In the genomic region with DNA sequence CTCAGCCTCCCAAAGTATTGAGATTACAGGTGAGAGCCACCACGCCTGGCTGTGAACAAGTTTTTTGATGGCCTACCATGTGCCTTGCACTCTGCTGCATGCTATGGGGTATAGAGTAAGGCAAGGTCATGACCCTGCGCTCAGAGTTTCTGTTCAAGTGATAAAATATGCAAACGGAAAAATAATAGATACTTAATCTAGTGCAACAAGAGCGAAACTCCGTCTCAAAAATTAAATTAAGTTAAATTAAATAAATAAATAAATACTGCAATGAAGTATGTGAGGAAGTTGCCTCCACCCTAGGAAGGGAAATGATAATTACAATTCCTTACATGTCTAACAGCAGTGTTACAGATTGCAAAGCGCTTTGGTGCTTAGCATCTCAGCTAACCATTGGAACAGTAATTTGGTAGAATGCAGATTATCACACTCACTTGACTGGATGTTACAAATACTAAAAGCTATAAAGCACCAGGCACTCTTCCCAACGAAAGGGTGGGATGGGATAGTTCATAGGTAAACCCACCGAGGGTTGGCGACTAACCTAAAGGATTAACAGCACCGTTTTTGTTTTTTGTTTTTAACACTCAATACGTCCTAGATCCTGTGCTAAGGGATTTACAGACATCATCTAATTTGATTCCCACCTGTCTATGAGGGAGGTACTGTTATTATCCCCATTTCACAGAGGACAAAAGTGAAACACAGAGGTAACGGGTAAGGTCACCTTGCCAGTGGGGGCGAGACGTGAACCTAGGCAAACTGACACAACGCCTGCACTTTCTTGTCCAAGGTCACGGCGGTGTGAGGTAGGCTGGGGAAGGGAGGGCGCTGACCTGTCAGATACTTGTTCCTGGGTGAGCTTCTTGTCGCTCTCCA, we compare ENCODE assay signal across 8 cellular contexts. TPM values are rescaled to one million over a fixed set of nuclear protein-coding genes. Genes with fewer than 3 reads are reported as not detected.
DNase-seq lines count a peak whose midpoint lies in the region; ATAC-seq, FAIRE-seq and TF ChIP-seq lines count a peak whose summit lies in the region.

No MANE protein-coding gene starts in this region.

- no peak overlapping the region for H2BK15ac ChIP-seq in H1 (ENCODE audit: low read length)

- H3K18ac ChIP-seq in H1 (ENCODE audit: extremely low read depth, low read length), result no peak overlapping the region

- WGBS in H1 (ENCODE audit: extremely low coverage in 1 of 2, insufficient coverage in 1 of 2, insufficient read length in 1 of 2, insufficient replicate concordance in 2 of 2, low coverage in 1 of 2, low lambda C conversion rate in 2 of 2, missing lambda C conversion rate in 1 of 2), 2 experiments, result 39% methylated on average over 19 of the region's 19 CpGs; no CpG with 5 or more reads in 1 of the 2 experiments

- H3K56ac ChIP-seq in H1 (replicated peaks; ENCODE audit: insufficient read length, low read depth, low read length), result no peak overlapping the region

- H3K23ac ChIP-seq in H1 (ENCODE audit: insufficient read length), result no peak overlapping the region

- H3K23me2 ChIP-seq in H1 (ENCODE audit: low read depth, low read length), result no peaks in the 10 kb centered on the region; the same call in 1 of the 2 replicates

- no peaks in the 10 kb centered on the region for H3K9me2 ChIP-seq in neural cell (ENCODE audit: insufficient read depth, low read length)

- peaks cover 0 to 2% (median 0%) of the 10 kb centered on the region in 7 donors for H3K9me3 Mint-ChIP-seq in CD14-positive monocyte

- TF ChIP-seq RAD21 in H1 (IDR thresholded peaks at IDR 0.05 in 1 of 2, conservative IDR thresholded peaks at IDR 0.05 in 1 of 2; ENCODE audit: low read depth in 2 of 2, low read length in 2 of 2), result no peak
- TF ChIP-seq RAD21 in neural cell (conservative IDR thresholded peaks at IDR 0.05), result no peak

- POLR2A ChIA-PET in H1 (lab: Charles Lee; ENCODE audit: partially characterized antibody), result interaction anchor here (0.6 to 2.0 kb wide), 11 partner anchors 8 to 295 kb away, joined by 3 to 6 read pairs (median 3); partner anchors contain the start of genes CAMK1, EMC3 and SEC13

- H4K5ac ChIP-seq in H1 (ENCODE audit: insufficient read length, low read depth, low read length), result no peak overlapping the region

- intact Hi-C loops in CD14-positive monocyte (cut with micrococcal nuclease), result loop anchor here (1.0 to 10.0 kb wide), 7 partner anchors 15 to 295 kb away; partner anchors contain the start of genes BRPF1 (in 1 of the 2), CRELD1 (in 1 of the 2) and TATDN2 (in 1 of the 2)

- peaks cover 32% of the 10 kb centered on the region for H3K4me1 Mint-ChIP-seq in CD14-positive monocyte

- peaks cover 0 to 4% (median 3%) of the 10 kb centered on the region in 4 experiments; a peak in 3 of 7 replicates for H3K4me1 ChIP-seq in H1 (replicated peaks in 1 of 4; ENCODE audit: control insufficient read depth in 3 of 4, insufficient read depth in 4 of 4, low read length in 3 of 4)

- H3K36me3 Mint-ChIP-seq in CD14-positive monocyte, result peaks cover 31 to 42% of the 10 kb centered on the region in 2 donors

- TF ChIP-seq CTCF in CD14-positive monocyte (IDR thresholded peaks at IDR 0.05) (no peak), H1 (IDR thresholded peaks at IDR 0.05; ENCODE audit: control extremely low read depth in 1 of 3, insufficient read depth in 1 of 3, low read depth in 1 of 3, low read length in 3 of 3) (no peak), neural cell (IDR thresholded peaks at IDR 0.05; ENCODE audit: poor library complexity, severe bottlenecking) (no peak)

- H2BK5ac ChIP-seq in H1 (ENCODE audit: low read depth, low read length), result no peak overlapping the region

- H3K79me1 ChIP-seq in H1 (ENCODE audit: low read depth, low read length), result peaks cover 4% of the 10 kb centered on the region; the same call in 1 of the 2 replicates

- peak overlapping the region; percentile 92 to 95 for H3K4me3 Mint-ChIP-seq in CD14-positive monocyte

- H4K91ac ChIP-seq in H1 (replicated peaks; ENCODE audit: insufficient read length, low read length), result no peak overlapping the region

- H3K27ac ChIP-seq in H1 (ENCODE audit: low read depth, low read length), result peak overlapping the region; percentile 95
- peak overlapping the region; percentile 69 for H3K27ac ChIP-seq in neural cell (ENCODE audit: low read length)

- H3F3A ChIP-seq in neural cell (ENCODE audit: insufficient read depth, low read length, poor library complexity, severe bottlenecking), result no peaks in the 10 kb centered on the region

- ATAC-seq in GM18505 (IDR thresholded peaks at IDR 0.05; ENCODE audit: unreplicated experiment) (no peak), GM18870 (IDR thresholded peaks at IDR 0.05; ENCODE audit: unreplicated experiment) (no peak), HG02885 (IDR thresholded peaks at IDR 0.05; ENCODE audit: poor library complexity, unreplicated experiment) (no peak), HG02973 (IDR thresholded peaks at IDR 0.05; ENCODE audit: unreplicated experiment) (no peak)

- H3K4me3 ChIP-seq in MG63 (peak overlapping the region; percentile 57), H1 (ENCODE audit: extremely low read depth in 1 of 4, insufficient read depth in 2 of 4, low read depth in 3 of 4, low read length in 4 of 4) (peak overlapping the region; percentile 83 to 98 (median 93)), neural cell (ENCODE audit: low read length) (peak overlapping the region; percentile 76)

- no peak overlapping the region for H2BK12ac ChIP-seq in H1 (ENCODE audit: low read depth, low read length)

- peak overlapping the region; percentile 96 for H2AFZ ChIP-seq in H1 (ENCODE audit: low read length)
- peak overlapping the region; percentile 79 for H2AFZ ChIP-seq in neural cell (ENCODE audit: low read depth, low read length)

- H3K27ac Mint-ChIP-seq in CD14-positive monocyte, result peak overlapping the region; percentile 95 to 97 (median 97)

- H3K27me3 ChIP-seq in MG63 (no peaks in the 10 kb centered on the region), H1 (replicated peaks in 1 of 4; ENCODE audit: control insufficient read depth in 3 of 4, extremely low read depth in 1 of 4, insufficient read depth in 3 of 4, low read length in 3 of 4) (no peaks in the 10 kb centered on the region), neural cell (ENCODE audit: insufficient read depth, low read depth, low read length) (no peaks in the 10 kb centered on the region)

- H4K8ac ChIP-seq in H1 (ENCODE audit: extremely low read depth, insufficient read depth, low read length), result peak overlapping the region; percentile 98

- no peak overlapping the region for H2AK5ac ChIP-seq in H1 (ENCODE audit: low read depth, low read length)

- peak overlapping the region; percentile 77 to 98 for H3K4me2 ChIP-seq in H1 (ENCODE audit: insufficient read depth in 1 of 2, low read depth in 2 of 2, low read length in 2 of 2)
- peak overlapping the region; percentile 94 for H3K4me2 ChIP-seq in neural cell (ENCODE audit: low read length)

- H2BK120ac ChIP-seq in H1 (replicated peaks; ENCODE audit: low read depth, low read length), result no peak overlapping the region

- TF ChIP-seq POLR2A in H1 (IDR thresholded peaks at IDR 0.05; ENCODE audit: control extremely low read depth in 1 of 2, low read depth in 2 of 2, low read length in 2 of 2) (no peak), GM18505 (IDR thresholded peaks at IDR 0.05; ENCODE audit: borderline replicate concordance, extremely low read depth, insufficient read depth, insufficient read length) (no peak)

- CTCF ChIA-PET in H1 (lab: Charles Lee; ENCODE audit: partially characterized antibody), result interaction anchor here (0.6 to 2.3 kb wide), 6 partner anchors 8 to 224 kb away, joined by 3 to 6 read pairs (median 4); no protein-coding TSS in a partner anchor

- DNase-seq in CD14-positive monocyte (ENCODE audit: low spot score) (no peak), MG63 (no peak), H1 (ENCODE audit: low read depth in 1 of 2, low spot score in 2 of 2) (no peak)

- H3K4ac ChIP-seq in H1 (replicated peaks; ENCODE audit: insufficient read length, low read depth, low read length), result no peak overlapping the region

- no peaks in the 10 kb centered on the region for H3K9me3 ChIP-seq in MG63
- H3K9me3 ChIP-seq in H1 (ENCODE audit: insufficient read depth in 2 of 2, low read depth in 1 of 2, low read length in 1 of 2), result no peaks in the 10 kb centered on the region
- no peaks in the 10 kb centered on the region for H3K9me3 ChIP-seq in neural cell (ENCODE audit: low read length)

- H3K9ac ChIP-seq in H1 (replicated peaks in 1 of 4; ENCODE audit: extremely low read depth in 1 of 4, low read depth in 3 of 4, low read length in 3 of 4) (peak overlapping the region; percentile 76 to 97 (median 92)), neural cell (ENCODE audit: low read length) (peak overlapping the region; percentile 73)

- H3K79me2 ChIP-seq in H1 (ENCODE audit: control insufficient read depth in 1 of 2, insufficient read depth in 2 of 2, low read length in 2 of 2) (peaks cover 0 to 38% of the 10 kb centered on the region in 2 experiments; a peak in 3 of 4 replicates), neural cell (replicated peaks; ENCODE audit: insufficient read depth, low read length) (peaks cover 15% of the 10 kb centered on the region)

- FAIRE-seq in H1 (lab: Jason Lieb, UNC), result no peak

- H3K27me3 Mint-ChIP-seq in CD14-positive monocyte (ENCODE audit: low read depth in 3 of 3), result no peaks in the 10 kb centered on the region

- no peak for TF ChIP-seq EP300 in H1 (IDR thresholded peaks at IDR 0.05; ENCODE audit: borderline replicate concordance in 1 of 2, low read depth in 2 of 2, low read length in 2 of 2)
- no peak for TF ChIP-seq EP300 in neural cell (conservative IDR thresholded peaks at IDR 0.05; ENCODE audit: poor library complexity, severe bottlenecking)

- H3K36me3 ChIP-seq in MG63, result peaks cover 4% of the 10 kb centered on the region; the same call in 1 of the 2 replicates
- peaks cover 2 to 17% (median 10%) of the 10 kb centered on the region in 4 experiments; a peak in 6 of 8 replicates for H3K36me3 ChIP-seq in H1 (ENCODE audit: control insufficient read depth in 2 of 4, insufficient read depth in 4 of 4, low read length in 3 of 4)
- no peaks in the 10 kb centered on the region for H3K36me3 ChIP-seq in neural cell (ENCODE audit: insufficient read depth, low read length)

- H3K14ac ChIP-seq in H1 (ENCODE audit: insufficient read length), result no peak overlapping the region

- no peak overlapping the region for H2BK20ac ChIP-seq in H1 (ENCODE audit: low read length)

- peaks cover 0 to 3% of the 10 kb centered on the region in 2 experiments for H4K20me1 ChIP-seq in H1 (replicated peaks in 1 of 2; ENCODE audit: control insufficient read depth in 1 of 2, insufficient read depth in 2 of 2, low read length in 2 of 2)
- H4K20me1 ChIP-seq in neural cell (ENCODE audit: insufficient read depth), result no peaks in the 10 kb centered on the region

RNA-seq across cellular contexts. Expression of gene FANCD2, which starts 0.8 kb away (rescaled TPM):
- polyA plus RNA-seq in CD14-positive monocyte (1 to 10 TPM; 1.3 to 2.4 TPM), H1 (2011; rRNA removed) (22.8 and 33.1 TPM in 2 replicates), neural cell (0.86 and 3.3 TPM in 2 replicates)
- total RNA-seq in MG63 (2014; rRNA removed; shearing (Covaris generic); ENCODE audit: low replicate concordance), result 7.1 and 13.6 TPM in 2 replicates
- 74.0 and 77.8 TPM in 2 replicates for total RNA-seq in H1 (2021; fragmentation: NEBNext Ultra II Directional; extraction: Animal tissue kit (Norgen Biotek cat#: 25700))
- 30.2 TPM for polyA plus RNA-seq in H1 (2011; cell fraction: cytosol; rRNA removed)
- 42.2 TPM for polyA plus RNA-seq in H1 (2011; cell fraction: nucleus; rRNA removed)
- polyA plus RNA-seq in H1 (2012, experiment 1 of 2), result 63.9 to 93.9 TPM (median 66.0 TPM) in 4 replicates
- 2.4 TPM for polyA plus RNA-seq in H1 (2012, experiment 2 of 2)
- 62.9 TPM for polyA plus RNA-seq in H1 (2013, experiment 1 of 2)
- 56.0 TPM for polyA plus RNA-seq in H1 (2013, experiment 2 of 2)
- 101 and 136 TPM in 2 replicates for polyA minus RNA-seq in H1 (2011; rRNA and poly(A)+ RNA removed)
- polyA minus RNA-seq in H1 (2011; cell fraction: cytosol; rRNA and poly(A)+ RNA removed), result 66.8 TPM
- polyA minus RNA-seq in H1 (2011; cell fraction: nucleus; rRNA and poly(A)+ RNA removed), result 94.3 TPM
- polyA minus RNA-seq in neural cell, result 4.3 and 5.4 TPM in 2 replicates

RNA-seq across cellular contexts. Expression of gene EMC3, which starts 38.8 kb away (rescaled TPM):
- polyA plus RNA-seq in CD14-positive monocyte, result 100 to 1,000 TPM; 105 to 111 TPM
- total RNA-seq in MG63 (2014; rRNA removed; shearing (Covaris generic); ENCODE audit: low replicate concordance), result 18.8 and 72.4 TPM in 2 replicates
- 37.6 and 40.2 TPM in 2 replicates for total RNA-seq in H1 (2021; fragmentation: NEBNext Ultra II Directional; extraction: Animal tissue kit (Norgen Biotek cat#: 25700))
- polyA plus RNA-seq in H1 (2011; rRNA removed), result 34.2 and 59.8 TPM in 2 replicates
- 50.3 TPM for polyA plus RNA-seq in H1 (2011; cell fraction: cytosol; rRNA removed)
- polyA plus RNA-seq in H1 (2011; cell fraction: nucleus; rRNA removed), result 49.8 TPM
- 46.6 to 57.6 TPM (median 51.4 TPM) in 4 replicates for polyA plus RNA-seq in H1 (2012, experiment 1 of 2)
- 7.4 TPM for polyA plus RNA-seq in H1 (2012, experiment 2 of 2)
- 43.2 TPM for polyA plus RNA-seq in H1 (2013, experiment 1 of 2)
- polyA plus RNA-seq in H1 (2013, experiment 2 of 2), result 58.5 TPM
- polyA minus RNA-seq in H1 (2011; rRNA and poly(A)+ RNA removed), result 63.2 and 86.0 TPM in 2 replicates
- 17.9 TPM for polyA minus RNA-seq in H1 (2011; cell fraction: cytosol; rRNA and poly(A)+ RNA removed)
- 17.0 TPM for polyA minus RNA-seq in H1 (2011; cell fraction: nucleus; rRNA and poly(A)+ RNA removed)
- 88.9 and 117 TPM in 2 replicates for polyA plus RNA-seq in neural cell
- 50.2 and 52.1 TPM in 2 replicates for polyA minus RNA-seq in neural cell
